In the genomic region with DNA sequence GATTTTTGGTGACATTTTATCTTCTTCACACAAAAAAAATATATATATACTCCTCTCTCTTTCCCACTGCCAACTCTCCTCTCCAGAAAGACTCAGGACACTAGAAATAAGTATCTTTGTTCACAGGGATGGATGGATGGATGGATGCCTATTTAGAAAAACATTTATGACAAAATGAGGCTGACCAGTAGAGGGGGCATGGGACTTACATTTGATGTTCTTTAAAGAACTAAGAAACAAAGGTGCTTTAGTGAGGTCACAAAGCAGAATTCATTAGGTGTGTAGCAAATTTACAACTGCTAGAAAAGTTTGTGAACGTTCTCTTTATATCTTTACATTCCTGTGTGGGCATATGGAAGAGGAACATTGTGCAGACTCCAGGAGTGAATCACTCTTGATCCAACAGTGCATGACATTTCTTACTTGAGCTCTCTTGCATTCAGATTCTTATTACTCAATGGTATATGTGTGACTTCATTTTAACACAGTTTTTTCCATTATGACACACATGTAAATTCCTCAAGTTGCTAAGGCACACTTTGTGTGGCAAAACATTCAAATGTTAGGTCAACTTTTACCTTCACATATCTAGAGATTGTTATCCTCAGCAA, we compare ENCODE assay signal across 9 cellular contexts. TPM values are rescaled to one million over a fixed set of nuclear protein-coding genes. Genes with fewer than 3 reads are reported as not detected.
DNase-seq lines count a peak whose midpoint lies in the region; ATAC-seq lines count a peak whose summit lies in the region.
"Had no signal": no experiment of that assay in that cellular context is flagged by ENCODE, and none has a peak within 500 bp of the region (broad histone marks: within the 10 kb centered on the region; RNA-seq: fewer than 3 reads in every experiment).

No MANE protein-coding gene starts in this region.

- H3K4me1 ChIP-seq in CD4-positive, CD25-positive, alpha-beta regulatory T cell (ENCODE audit: control insufficient read depth, insufficient read depth, low read length, poor library complexity, severe bottlenecking), result peaks cover 1% of the 10 kb centered on the region

- peak; percentile 41 to 74 (median 58) for DNase-seq in CD4-positive, CD25-positive, alpha-beta regulatory T cell
- peak; percentile 19 for DNase-seq in NCI-H2196 treated with DMSO at 0.1 percent for 48 hours (lab: John Stamatoyannopoulos, UW; ENCODE audit: unreplicated experiment)
- peak; percentile 27 to 44 for DNase-seq in activated CD4-positive, alpha-beta T cell treated with anti-CD3 and anti-CD28 coated beads, Interleukin-2, amount 50 U/mL, for 4 hours
- DNase-seq in fibroblast of the conjunctiva (ENCODE audit: low read depth), result peak; percentile 49
- DNase-seq in renal cortical epithelial cell (ENCODE audit: low read depth), result peak; percentile 88
- no peak for DNase-seq in posterior cingulate gyrus

- H3K27ac ChIP-seq in CD4-positive, CD25-positive, alpha-beta regulatory T cell (ENCODE audit: insufficient read depth, low read length, poor library complexity, severe bottlenecking), result no peak overlapping the region
- H3K27ac ChIP-seq: neutrophil had no signal

- H3K9me3 Mint-ChIP-seq in CD4-positive, CD25-positive, alpha-beta regulatory T cell, result no peaks in the 10 kb centered on the region

- intact Hi-C loops in posterior cingulate gyrus (cut with DNase I), result loop anchor here (5.0 kb wide), 1 partner anchor 256 kb away; no protein-coding TSS in a partner anchor

- H3K4me3 ChIP-seq in CD4-positive, CD25-positive, alpha-beta regulatory T cell (ENCODE audit: low read depth, low read length), result no peak overlapping the region

- H3K27me3 Mint-ChIP-seq in CD4-positive, CD25-positive, alpha-beta regulatory T cell, result peaks cover 11% of the 10 kb centered on the region

- no peak overlapping the region for H3K4me3 Mint-ChIP-seq in CD4-positive, CD25-positive, alpha-beta regulatory T cell

- no peaks in the 10 kb centered on the region for H3K4me1 Mint-ChIP-seq in CD4-positive, CD25-positive, alpha-beta regulatory T cell

- H3K9me3 ChIP-seq in CD4-positive, CD25-positive, alpha-beta regulatory T cell (ENCODE audit: control insufficient read depth in 2 of 2, low read length in 2 of 2), result no peaks in the 10 kb centered on the region
- H3K9me3 ChIP-seq: neutrophil had no signal

- no peak overlapping the region for H3K27ac Mint-ChIP-seq in CD4-positive, CD25-positive, alpha-beta regulatory T cell

- H3K36me3 Mint-ChIP-seq in CD4-positive, CD25-positive, alpha-beta regulatory T cell, result no peaks in the 10 kb centered on the region

- no peaks in the 10 kb centered on the region for H3K27me3 ChIP-seq in CD4-positive, CD25-positive, alpha-beta regulatory T cell (ENCODE audit: control insufficient read depth, insufficient read depth, low read length)
- H3K27me3 ChIP-seq: neutrophil had no signal

- peak; percentile 55 to 73 for ATAC-seq in CD4-positive, CD25-positive, alpha-beta regulatory T cell (ENCODE audit: low read depth in 2 of 2)
- ATAC-seq in GM19023 (IDR thresholded peaks at IDR 0.05; ENCODE audit: unreplicated experiment), result peak; percentile 52
- ATAC-seq in HG02610 (IDR thresholded peaks at IDR 0.05; ENCODE audit: unreplicated experiment), result no peak

- H3K36me3 ChIP-seq in CD4-positive, CD25-positive, alpha-beta regulatory T cell (ENCODE audit: control insufficient read depth, insufficient read depth, low read length), result no peaks in the 10 kb centered on the region
- H3K36me3 ChIP-seq: neutrophil had no signal

RNA-seq across cellular contexts. Expression of a gene that starts 15.8 kb away (rescaled TPM):
- 8.7 TPM for total RNA-seq in CD4-positive, CD25-positive, alpha-beta regulatory T cell
- polyA plus RNA-seq in CD4-positive, CD25-positive, alpha-beta regulatory T cell, result under 1 TPM; 0.05 to 0.23 (median 0.14) TPM
- total RNA-seq in renal cortical epithelial cell, result 8.9 and 28.2 TPM in 2 replicates

RNA-seq across cellular contexts. Expression of a gene that starts 45.9 kb away (rescaled TPM):
- 15.8 TPM for total RNA-seq in CD4-positive, CD25-positive, alpha-beta regulatory T cell
- 10 to 100 TPM in 2 of 4 donors, 1 to 10 TPM in 2; 6.2 to 17.9 (median 10.1) TPM for polyA plus RNA-seq in CD4-positive, CD25-positive, alpha-beta regulatory T cell
- total RNA-seq in renal cortical epithelial cell, result 10.0 and 61.1 TPM in 2 replicates

Comparison
In these comparisons a context has a peak if more than half of its experiments do, and no peak if none do; other contexts are left out.
1. DNase-seq: peak in CD4-positive, CD25-positive, alpha-beta regulatory T cell (3 of 3), NCI-H2196 treated with DMSO at 0.1 percent for 48 hours (single experiment), activated CD4-positive, alpha-beta T cell treated with anti-CD3 and anti-CD28 coated beads, Interleukin-2, amount 50 U/mL, for 4 hours (2 of 2), fibroblast of the conjunctiva (single experiment) and renal cortical epithelial cell (single experiment); none in posterior cingulate gyrus (0 of 10).